ENCODE assay signal across 16 cellular contexts in the genomic region with DNA sequence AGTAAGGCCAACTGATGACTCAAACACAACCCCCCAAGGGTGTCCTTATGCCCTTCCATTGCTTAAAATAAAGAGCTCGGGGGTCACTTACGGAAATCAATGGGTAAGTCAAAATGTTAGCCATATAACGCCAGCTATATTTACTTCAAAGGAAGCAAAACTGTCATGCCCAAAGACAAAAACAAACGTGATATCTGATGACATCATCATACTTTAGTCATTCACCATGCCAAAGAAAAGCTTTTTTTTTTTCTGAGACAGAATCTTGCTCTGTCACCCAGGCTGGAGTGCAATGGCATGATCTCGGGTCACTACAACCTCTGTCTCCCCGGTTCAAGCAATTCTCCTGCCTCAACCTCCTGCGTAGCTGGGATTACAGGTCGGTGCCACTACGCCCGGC. TPM values are rescaled to one million over a fixed set of nuclear protein-coding genes. Genes with fewer than 3 reads are reported as not detected.
A peak's percentile ranks its signal among the peaks of the same experiment; 100 is the strongest.
DNase-seq lines count a peak whose midpoint lies in the region; ATAC-seq, FAIRE-seq and TF ChIP-seq lines count a peak whose summit lies in the region.
"Had no signal": no experiment of that assay in that cellular context is flagged by ENCODE, and none has a peak within 500 bp of the region (broad histone marks: within the 10 kb centered on the region; RNA-seq: fewer than 3 reads in every experiment).

No MANE protein-coding gene starts in this region.

- H3K9me3 ChIP-seq in GM23248 (ENCODE audit: low read depth) (no peaks in the 10 kb centered on the region), astrocyte (ENCODE audit: insufficient read depth, low read depth, low read length) (no peaks in the 10 kb centered on the region)

- no peaks in the 10 kb centered on the region for H3K9me3 Mint-ChIP-seq in astrocyte (ENCODE audit: unreplicated experiment)
- H3K9me3 Mint-ChIP-seq: CD14-positive monocyte; CD8-positive, alpha-beta T cell had no signal

- H3K36me3 ChIP-seq in GM23248 (ENCODE audit: low read depth) (no peaks in the 10 kb centered on the region), astrocyte (ENCODE audit: insufficient read depth, low read length) (no peaks in the 10 kb centered on the region)

- ATAC-seq in HG02885 (IDR thresholded peaks at IDR 0.05; ENCODE audit: poor library complexity, unreplicated experiment) (no peak), HG03457 (IDR thresholded peaks at IDR 0.05; ENCODE audit: unreplicated experiment) (no peak)
- ATAC-seq: CD8-positive, alpha-beta T cell had no signal

- H4K20me1 ChIP-seq in GM23248 (ENCODE audit: insufficient read depth) (no peaks in the 10 kb centered on the region), astrocyte (ENCODE audit: insufficient read depth, low read length) (no peaks in the 10 kb centered on the region)

- no peak overlapping the region for H3K4me2 ChIP-seq in GM23248 (ENCODE audit: unreplicated experiment)
- no peak overlapping the region for H3K4me2 ChIP-seq in astrocyte (ENCODE audit: low read length)

- no peaks in the 10 kb centered on the region for H3K9me2 ChIP-seq in GM23248 (ENCODE audit: insufficient read depth)

- no peak overlapping the region for H3K9ac ChIP-seq in GM23248
- H3K9ac ChIP-seq in astrocyte (ENCODE audit: low read length) = no peak overlapping the region

- H3K4me3 Mint-ChIP-seq in astrocyte (ENCODE audit: unreplicated experiment) = no peak overlapping the region
- H3K4me3 Mint-ChIP-seq: CD14-positive monocyte; CD8-positive, alpha-beta T cell had no signal

- H3K27ac Mint-ChIP-seq in astrocyte (ENCODE audit: unreplicated experiment) = peak overlapping the region; percentile 4
- H3K27ac Mint-ChIP-seq: CD14-positive monocyte; CD8-positive, alpha-beta T cell had no signal

- H3K79me2 ChIP-seq in GM23248 (ENCODE audit: insufficient read depth) (no peaks in the 10 kb centered on the region), astrocyte (ENCODE audit: insufficient read depth, low read length) (no peaks in the 10 kb centered on the region)

- peaks cover 29% of the 10 kb centered on the region for H3K4me1 Mint-ChIP-seq in astrocyte (ENCODE audit: low read depth, unreplicated experiment)

- in situ Hi-C loops in GM23248 (cut with MboI) = no loop called here

- H3K4me1 ChIP-seq in GM23248 (ENCODE audit: insufficient read depth) (peaks cover 13% of the 10 kb centered on the region), astrocyte (ENCODE audit: insufficient read depth, low read length) (peaks cover 7% of the 10 kb centered on the region)

- TF ChIP-seq CTCF in astrocyte (IDR thresholded peaks at IDR 0.05; ENCODE audit: insufficient read depth, low read depth, low read length) = no peak

- no peaks in the 10 kb centered on the region for H3K27me3 Mint-ChIP-seq in astrocyte (ENCODE audit: low read depth, unreplicated experiment)

- H3F3A ChIP-seq in GM23248 (ENCODE audit: insufficient read depth) = no peaks in the 10 kb centered on the region

- peaks cover 6% of the 10 kb centered on the region; the same call in 1 of the 2 replicates for H3K27me3 ChIP-seq in GM23248 (replicated peaks; ENCODE audit: insufficient read depth)
- H3K27me3 ChIP-seq in astrocyte (ENCODE audit: insufficient read depth, low read length) = no peaks in the 10 kb centered on the region

- H2AFZ ChIP-seq in GM23248 = no peak overlapping the region
- H2AFZ ChIP-seq in astrocyte (ENCODE audit: low read depth, low read length) = no peak overlapping the region

- no peaks in the 10 kb centered on the region for H3K36me3 Mint-ChIP-seq in astrocyte (ENCODE audit: low read depth, unreplicated experiment)
- H3K36me3 Mint-ChIP-seq: CD14-positive monocyte; CD8-positive, alpha-beta T cell had no signal

- 79 to 80% methylated on average over 10 of the region's 10 CpGs for WGBS in GM23248 (ENCODE audit: low coverage in 1 of 2, low lambda C conversion rate in 2 of 2, missing lambda C conversion rate in 2 of 2), 2 experiments

- DNase-seq in GM23248 = peak; percentile 30
- DNase-seq in HT1080 (ENCODE audit: low read depth) = peak; percentile 21
- peak; percentile 21 for DNase-seq in astrocyte (ENCODE audit: low read depth)
- peak; percentile 3 for DNase-seq in kidney tubule cell (ENCODE audit: low spot score)
- DNase-seq in H4 (ENCODE audit: low spot score) = no peak
- DNase-seq in DMS 273 treated with DMSO at 0.1 percent for 48 hours (lab: John Stamatoyannopoulos, UW) = no peak
- DNase-seq: CD8-positive, alpha-beta T cell; COR-L47; HCEC 1CT; Karpas-422 had no signal

- H3K4me3 ChIP-seq in GM23248 (no peak overlapping the region), astrocyte (ENCODE audit: insufficient read depth, low read depth, low read length) (no peak overlapping the region)

- FAIRE-seq in astrocyte (lab: Jason Lieb, UNC) = no peak
- FAIRE-seq: D721Med, GM12891, H1 had no signal

- H3K27ac ChIP-seq in GM23248 = no peak overlapping the region
- H3K27ac ChIP-seq in astrocyte (ENCODE audit: low read depth, low read length) = no peak overlapping the region

RNA-seq across cellular contexts. Expression of gene SC5D, which starts 47.7 kb away (rescaled TPM):
- total RNA-seq in GM23248 (2014; rRNA removed; shearing (Covaris generic)) = 25.5 and 32.7 TPM in 2 replicates
- polyA plus RNA-seq in GM23248 (2016; fragmentation: Nextera tagmentation; extraction: Ambion mirVana) = 27.7 and 28.4 TPM in 2 replicates
- 20.0 and 26.6 TPM in 2 replicates for total RNA-seq in HT1080 (2014; rRNA removed; shearing (Covaris generic))
- 20.2 and 23.1 TPM in 2 replicates for polyA plus RNA-seq in HT1080 (2015; cell fraction: cytosol; rRNA removed)
- polyA plus RNA-seq in HT1080 (2015; cell fraction: nucleus; rRNA removed) = 28.8 and 31.1 TPM in 2 replicates
- 68.3 and 81.8 TPM in 2 replicates for total RNA-seq in astrocyte
- total RNA-seq in H4 (2014; rRNA removed; shearing (Covaris generic)) = 42.0 and 46.9 TPM in 2 replicates

Comparison
In these comparisons a context has a peak if more than half of its experiments do, and no peak if none do; other contexts are left out.
1. DNase-seq: peak in GM23248 (single experiment), HT1080 (single experiment), astrocyte (single experiment) and kidney tubule cell (single experiment); none in H4 (single experiment) and DMS 273 treated with DMSO at 0.1 percent for 48 hours (single experiment).